ENCODE assay signal across 16 cellular contexts in genomic region chr9:79255681-79256080, GRCh38.
"Had no signal": no experiment of that assay in that cellular context is flagged by ENCODE, and none has a peak within 500 bp of the region (broad histone marks: within the 10 kb centered on the region; RNA-seq: fewer than 3 reads in every experiment).

No MANE protein-coding gene starts in this region.

- DNase-seq: heart left ventricle; mammary epithelial cell; naive thymus-derived CD4-positive, alpha-beta T cell; nephron progenitor cell; psoas muscle; stimulated activated CD4-positive, alpha-beta T cell treated with anti-CD3 and anti-CD28 coated beads, Interleukin-2, amount 100 ng/mL, for 24 hours; stimulated activated CD4-positive, alpha-beta T cell treated with anti-CD3 and anti-CD28 coated beads, Interleukin-4, amount 100 ng/mL, for 4 hours; stimulated activated naive B cell treated with anti-CD40 and anti-IgM and Interleukin-4, amounts not matched to agents 10 μg/mL and 1 μg/mL and 100 μg/mL, for 72 hours; stimulated activated naive CD8-positive, alpha-beta T cell treated with anti-CD3 and anti-CD28 coated beads, Interleukin-15, amount 100 ng/mL, for 72 hours; testis; upper lobe of right lung had no signal

- H3K9me3 ChIP-seq: neutrophil, psoas muscle, testis, upper lobe of right lung, vagina had no signal

- H3K4me1 Mint-ChIP-seq: stimulated activated naive B cell treated with anti-CD40 and anti-IgM and Interleukin-4, amounts not matched to agents 10 μg/mL and 1 μg/mL and 100 μg/mL, for 72 hours; stimulated activated naive CD8-positive, alpha-beta T cell treated with anti-CD3 and anti-CD28 coated beads, Interleukin-15, amount 100 ng/mL, for 72 hours had no signal

- H3K27ac Mint-ChIP-seq: dendritic cell treated with granulocyte-macrophage colony-stimulating factor and Interleukin-4, amounts not matched to agents 40 ng/mL and 50 ng/mL, for 4 days; naive thymus-derived CD4-positive, alpha-beta T cell; nephron progenitor cell; stimulated activated naive B cell treated with anti-CD40 and anti-IgM and Interleukin-4, amounts not matched to agents 10 μg/mL and 1 μg/mL and 100 μg/mL, for 72 hours; stimulated activated naive CD8-positive, alpha-beta T cell treated with anti-CD3 and anti-CD28 coated beads, Interleukin-15, amount 100 ng/mL, for 72 hours had no signal

- H3K27me3 Mint-ChIP-seq: dendritic cell treated with granulocyte-macrophage colony-stimulating factor and Interleukin-4, amounts not matched to agents 40 ng/mL and 50 ng/mL, for 4 days had no signal

- H3K36me3 ChIP-seq: heart left ventricle, neutrophil, tibial nerve, upper lobe of right lung, vagina had no signal

- H3K4me1 ChIP-seq: psoas muscle, testis, upper lobe of right lung had no signal

- H3K27ac ChIP-seq: heart left ventricle, neutrophil, psoas muscle, testis, tibial nerve, upper lobe of right lung, vagina had no signal

- H3K4me3 ChIP-seq: heart left ventricle, testis, tibial nerve, upper lobe of right lung, vagina had no signal

- H3K4me3 Mint-ChIP-seq: dendritic cell treated with granulocyte-macrophage colony-stimulating factor and Interleukin-4, amounts not matched to agents 40 ng/mL and 50 ng/mL, for 4 days; naive thymus-derived CD4-positive, alpha-beta T cell; nephron progenitor cell; stimulated activated naive B cell treated with anti-CD40 and anti-IgM and Interleukin-4, amounts not matched to agents 10 μg/mL and 1 μg/mL and 100 μg/mL, for 72 hours; stimulated activated naive CD8-positive, alpha-beta T cell treated with anti-CD3 and anti-CD28 coated beads, Interleukin-15, amount 100 ng/mL, for 72 hours had no signal

- FAIRE-seq: frontal cortex had no signal

- H3K36me3 Mint-ChIP-seq: naive thymus-derived CD4-positive, alpha-beta T cell; stimulated activated naive B cell treated with anti-CD40 and anti-IgM and Interleukin-4, amounts not matched to agents 10 μg/mL and 1 μg/mL and 100 μg/mL, for 72 hours had no signal

- H3K9me3 Mint-ChIP-seq: dendritic cell treated with granulocyte-macrophage colony-stimulating factor and Interleukin-4, amounts not matched to agents 40 ng/mL and 50 ng/mL, for 4 days; stimulated activated naive B cell treated with anti-CD40 and anti-IgM and Interleukin-4, amounts not matched to agents 10 μg/mL and 1 μg/mL and 100 μg/mL, for 72 hours; stimulated activated naive CD8-positive, alpha-beta T cell treated with anti-CD3 and anti-CD28 coated beads, Interleukin-15, amount 100 ng/mL, for 72 hours had no signal

- H3K27me3 ChIP-seq: testis, vagina had no signal
